In genomic region chr6:109441069-109441816, GRCh38 we compare ENCODE assay signal across 1 cellular context.
TF ChIP-seq lines count a peak whose summit lies in the region.

No MANE protein-coding gene starts in this region.

TF ChIP-seq in GM12878, 131 proteins besides CTCF, POLR2A, EP300 and RAD21:
- TF ChIP-seq NFYA (IDR thresholded peaks at IDR 0.05; ENCODE audit: borderline replicate concordance, low read depth, low read length) = no peak
- TF ChIP-seq IRF4 (IDR thresholded peaks at IDR 0.05; ENCODE audit: low read depth, low read length) = no peak
- 0 out of 2 replicates have a peak, but pooled peaks have one; percentile 11 for TF ChIP-seq LARP7 (IDR thresholded peaks at IDR 0.05)
- peak; percentile 34 to 61; a peak in 3 of 4 replicates for TF ChIP-seq IKZF2 (IDR thresholded peaks at IDR 0.05)
- 0 out of 2 replicates have a peak, but pooled peaks have one; percentile 2 for TF ChIP-seq TCF12 (IDR thresholded peaks at IDR 0.05; ENCODE audit: low read depth, low read length)
- no peak for TF ChIP-seq SUPT20H (IDR thresholded peaks at IDR 0.05; ENCODE audit: borderline replicate concordance, control insufficient read depth, low read depth, low read length)
- no peak for TF ChIP-seq CEBPZ (IDR thresholded peaks at IDR 0.05; ENCODE audit: low read depth, low read length)
- no peak for TF ChIP-seq JUND (IDR thresholded peaks at IDR 0.05; ENCODE audit: low read depth, low read length)
- no peak for TF ChIP-seq KDM1A (IDR thresholded peaks at IDR 0.05; ENCODE audit: borderline replicate concordance)
- 0 out of 2 replicates have a peak, but pooled peaks have one; percentile 10 for TF ChIP-seq NKRF (conservative IDR thresholded peaks at IDR 0.05)
- TF ChIP-seq SIN3A (IDR thresholded peaks at IDR 0.05; ENCODE audit: low read depth, low read length) = 0 out of 2 replicates have a peak, but pooled peaks have one; percentile 8
- no peak for TF ChIP-seq EZH2 (IDR thresholded peaks at IDR 0.05; ENCODE audit: borderline replicate concordance, control insufficient read depth, low read depth, low read length)
- no peak for TF ChIP-seq NR2C1 (IDR thresholded peaks at IDR 0.05)
- no peak for TF ChIP-seq SUZ12 (IDR thresholded peaks at IDR 0.05; ENCODE audit: unreplicated experiment)
- TF ChIP-seq RUNX3 (IDR thresholded peaks at IDR 0.05; ENCODE audit: low read length) = peak; percentile 52
- TF ChIP-seq NR2C2 (IDR thresholded peaks at IDR 0.05; ENCODE audit: borderline replicate concordance, control insufficient read depth, insufficient read length, low read depth) = no peak
- no peak for TF ChIP-seq FOXM1 (IDR thresholded peaks at IDR 0.05; ENCODE audit: low read depth, low read length)
